ENCODE assay signal across 1 cellular context in the genomic region with DNA sequence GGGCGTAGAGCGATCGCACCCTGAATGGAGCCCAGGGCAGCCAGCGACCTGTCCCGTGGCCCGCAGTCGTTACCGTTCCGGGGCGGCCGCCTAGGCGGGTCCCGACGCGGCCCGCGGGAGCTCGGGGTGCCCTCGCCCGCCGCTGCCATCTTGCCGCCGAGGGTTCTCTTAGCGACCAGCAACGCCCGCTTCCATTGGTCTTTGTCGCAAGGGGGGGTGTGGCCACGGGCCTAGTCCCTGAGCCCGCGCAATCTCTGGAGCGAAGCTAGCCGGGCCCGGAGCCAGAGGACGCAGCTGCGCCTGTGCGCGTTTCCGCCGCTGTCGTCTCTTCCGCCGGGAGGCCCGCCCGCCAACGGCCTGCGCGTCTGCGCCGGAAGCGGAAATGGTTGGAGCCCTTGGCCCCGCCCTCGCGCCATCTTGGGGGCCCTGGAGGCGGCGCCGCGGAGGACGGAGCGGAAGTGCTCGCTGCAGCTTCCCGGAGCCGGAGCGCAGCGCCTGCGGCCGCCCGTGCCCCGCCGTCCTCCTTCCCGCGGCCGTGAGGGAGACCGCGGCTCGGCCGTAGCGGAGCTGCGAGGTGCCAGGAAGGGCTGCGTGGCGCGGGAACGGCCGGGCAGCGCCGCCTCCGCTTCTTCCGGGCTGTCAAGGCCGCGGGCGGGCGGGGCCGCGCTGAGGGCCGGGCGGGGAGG.
TF ChIP-seq lines count a peak whose summit lies in the region.

A gene (minus strand): TSS at position 170 of the 686 bp plus-strand sequence. CDS start 21 bp downstream, at position 149.
A gene with protein sequence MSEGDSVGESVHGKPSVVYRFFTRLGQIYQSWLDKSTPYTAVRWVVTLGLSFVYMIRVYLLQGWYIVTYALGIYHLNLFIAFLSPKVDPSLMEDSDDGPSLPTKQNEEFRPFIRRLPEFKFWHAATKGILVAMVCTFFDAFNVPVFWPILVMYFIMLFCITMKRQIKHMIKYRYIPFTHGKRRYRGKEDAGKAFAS (plus strand): TSS at position 457 of the 686 bp plus-strand sequence. CDS start 3,950 bp downstream, outside the sequence.

TF ChIP-seq in K562, 482 proteins besides CTCF, POLR2A, EP300 and RAD21 (continued from another document and continues in another):
- TF ChIP-seq HNRNPL (IDR thresholded peaks at IDR 0.05; ENCODE audit: low read depth, low read length) (peak; percentile 95), POLR3G (IDR thresholded peaks at IDR 0.05; ENCODE audit: extremely low read depth, insufficient read length, insufficient replicate concordance) (no peak), SNIP1 (IDR thresholded peaks at IDR 0.05; ENCODE audit: low read depth) (no peak), TARDBP (IDR thresholded peaks at IDR 0.05) (peak; percentile 24; the same call in 1 of the 2 replicates), RFX1 (IDR thresholded peaks at IDR 0.05) (peak; percentile 95), MTF1 (CRISPR knock-in tag; IDR thresholded peaks at IDR 0.05; ENCODE audit: borderline replicate concordance) (no peak), ZNF239 (CRISPR knock-in tag; IDR thresholded peaks at IDR 0.05) (no peak), MXI1 (IDR thresholded peaks at IDR 0.05; ENCODE audit: low read depth, low read length) (peak; percentile 92), NEUROD1 (IDR thresholded peaks at IDR 0.05; ENCODE audit: borderline replicate concordance, low read depth, low read length, partially characterized antibody) (peak; percentile 94), GABPA (tag; conservative IDR thresholded peaks at IDR 0.05; ENCODE audit: low read depth) (peak; percentile 99), SOX6 (IDR thresholded peaks at IDR 0.05) (peak; percentile 59; the same call in 1 of the 2 replicates), TAF1 (IDR thresholded peaks at IDR 0.05; ENCODE audit: control insufficient read depth, extremely low read depth, insufficient read depth, low read length, severe bottlenecking) (peak; percentile 81), HCFC1 (IDR thresholded peaks at IDR 0.05; ENCODE audit: low read depth, low read length) (peak; percentile 85), SIX5 (IDR thresholded peaks at IDR 0.05; ENCODE audit: borderline replicate concordance in 1 of 2, insufficient read depth in 1 of 2, low read depth in 1 of 2, low read length in 2 of 2) (0 out of 4 replicates have a peak, but pooled peaks have one; percentile 13 to 34), SETDB1 (IDR thresholded peaks at IDR 0.05; ENCODE audit: low read length) (peak; percentile 76), ZBTB1 (CRISPR knock-in tag; IDR thresholded peaks at IDR 0.05; ENCODE audit: borderline replicate concordance, low read depth) (peak; percentile 94), CBX2 (IDR thresholded peaks at IDR 0.05; ENCODE audit: insufficient read depth, low read length, poor library complexity, severe bottlenecking) (no peak), MYC (IDR thresholded peaks at IDR 0.05; ENCODE audit: low read depth, low read length) (peak; percentile 83), MYC (CRISPR knock-in tag; IDR thresholded peaks at IDR 0.05; ENCODE audit: borderline replicate concordance, low read depth) (no peak), MAZ (CRISPR knock-in tag; conservative IDR thresholded peaks at IDR 0.05 in 1 of 2, IDR thresholded peaks at IDR 0.05 in 1 of 2) (peak; percentile 95 to 97), ZKSCAN1 (IDR thresholded peaks at IDR 0.05; ENCODE audit: low read depth, low read length) (peak; percentile 18; the same call in 1 of the 2 replicates), EGR1 (conservative IDR thresholded peaks at IDR 0.05) (0 out of 2 replicates have a peak, but pooled peaks have one; percentile 44), ZNF24 (IDR thresholded peaks at IDR 0.05) (0 out of 2 replicates have a peak, but pooled peaks have one; percentile 28), CXXC5 (CRISPR knock-in tag; IDR thresholded peaks at IDR 0.05) (peak; percentile 97), LARP7 (IDR thresholded peaks at IDR 0.05) (no peak), TCF7 (IDR thresholded peaks at IDR 0.05; ENCODE audit: borderline replicate concordance) (0 out of 2 replicates have a peak, but pooled peaks have one; percentile 22), KDM5B (IDR thresholded peaks at IDR 0.05; ENCODE audit: insufficient replicate concordance, low read depth, low read length) (peak; percentile 54), ZFX (CRISPR knock-in tag; IDR thresholded peaks at IDR 0.05) (peak; percentile 87), NFYB (IDR thresholded peaks at IDR 0.05; ENCODE audit: extremely low read depth, insufficient read length) (peak; percentile 28)
- TF ChIP-seq, protein P1, sequence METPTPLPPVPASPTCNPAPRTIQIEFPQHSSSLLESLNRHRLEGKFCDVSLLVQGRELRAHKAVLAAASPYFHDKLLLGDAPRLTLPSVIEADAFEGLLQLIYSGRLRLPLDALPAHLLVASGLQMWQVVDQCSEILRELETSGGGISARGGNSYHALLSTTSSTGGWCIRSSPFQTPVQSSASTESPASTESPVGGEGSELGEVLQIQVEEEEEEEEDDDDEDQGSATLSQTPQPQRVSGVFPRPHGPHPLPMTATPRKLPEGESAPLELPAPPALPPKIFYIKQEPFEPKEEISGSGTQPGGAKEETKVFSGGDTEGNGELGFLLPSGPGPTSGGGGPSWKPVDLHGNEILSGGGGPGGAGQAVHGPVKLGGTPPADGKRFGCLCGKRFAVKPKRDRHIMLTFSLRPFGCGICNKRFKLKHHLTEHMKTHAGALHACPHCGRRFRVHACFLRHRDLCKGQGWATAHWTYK (CRISPR knock-in tag; IDR thresholded peaks at IDR 0.05), result 0 out of 2 replicates have a peak, but pooled peaks have one; percentile 28
- TF ChIP-seq, protein P2, sequence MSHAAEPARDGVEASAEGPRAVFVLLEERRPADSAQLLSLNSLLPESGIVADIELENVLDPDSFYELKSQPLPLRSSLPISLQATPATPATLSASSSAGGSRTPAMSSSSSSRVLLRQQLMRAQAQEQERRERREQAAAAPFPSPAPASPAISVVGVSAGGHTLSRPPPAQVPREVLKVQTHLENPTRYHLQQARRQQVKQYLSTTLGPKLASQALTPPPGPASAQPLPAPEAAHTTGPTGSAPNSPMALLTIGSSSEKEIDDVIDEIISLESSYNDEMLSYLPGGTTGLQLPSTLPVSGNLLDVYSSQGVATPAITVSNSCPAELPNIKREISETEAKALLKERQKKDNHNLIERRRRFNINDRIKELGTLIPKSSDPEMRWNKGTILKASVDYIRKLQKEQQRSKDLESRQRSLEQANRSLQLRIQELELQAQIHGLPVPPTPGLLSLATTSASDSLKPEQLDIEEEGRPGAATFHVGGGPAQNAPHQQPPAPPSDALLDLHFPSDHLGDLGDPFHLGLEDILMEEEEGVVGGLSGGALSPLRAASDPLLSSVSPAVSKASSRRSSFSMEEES (CRISPR knock-in tag; IDR thresholded peaks at IDR 0.05), result no peak
- TF ChIP-seq, protein P3, sequence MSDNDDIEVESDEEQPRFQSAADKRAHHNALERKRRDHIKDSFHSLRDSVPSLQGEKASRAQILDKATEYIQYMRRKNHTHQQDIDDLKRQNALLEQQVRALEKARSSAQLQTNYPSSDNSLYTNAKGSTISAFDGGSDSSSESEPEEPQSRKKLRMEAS (CRISPR knock-in tag; IDR thresholded peaks at IDR 0.05), result peak; percentile 73
- TF ChIP-seq, protein P4, sequence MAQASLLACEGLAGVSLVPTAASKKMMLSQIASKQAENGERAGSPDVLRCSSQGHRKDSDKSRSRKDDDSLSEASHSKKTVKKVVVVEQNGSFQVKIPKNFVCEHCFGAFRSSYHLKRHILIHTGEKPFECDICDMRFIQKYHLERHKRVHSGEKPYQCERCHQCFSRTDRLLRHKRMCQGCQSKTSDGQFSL (CRISPR knock-in tag; IDR thresholded peaks at IDR 0.05), result peak; percentile 45; the same call in 1 of the 2 replicates
- TF ChIP-seq, protein P4 (tag; IDR thresholded peaks at IDR 0.05), result no peak
- TF ChIP-seq, protein P5, sequence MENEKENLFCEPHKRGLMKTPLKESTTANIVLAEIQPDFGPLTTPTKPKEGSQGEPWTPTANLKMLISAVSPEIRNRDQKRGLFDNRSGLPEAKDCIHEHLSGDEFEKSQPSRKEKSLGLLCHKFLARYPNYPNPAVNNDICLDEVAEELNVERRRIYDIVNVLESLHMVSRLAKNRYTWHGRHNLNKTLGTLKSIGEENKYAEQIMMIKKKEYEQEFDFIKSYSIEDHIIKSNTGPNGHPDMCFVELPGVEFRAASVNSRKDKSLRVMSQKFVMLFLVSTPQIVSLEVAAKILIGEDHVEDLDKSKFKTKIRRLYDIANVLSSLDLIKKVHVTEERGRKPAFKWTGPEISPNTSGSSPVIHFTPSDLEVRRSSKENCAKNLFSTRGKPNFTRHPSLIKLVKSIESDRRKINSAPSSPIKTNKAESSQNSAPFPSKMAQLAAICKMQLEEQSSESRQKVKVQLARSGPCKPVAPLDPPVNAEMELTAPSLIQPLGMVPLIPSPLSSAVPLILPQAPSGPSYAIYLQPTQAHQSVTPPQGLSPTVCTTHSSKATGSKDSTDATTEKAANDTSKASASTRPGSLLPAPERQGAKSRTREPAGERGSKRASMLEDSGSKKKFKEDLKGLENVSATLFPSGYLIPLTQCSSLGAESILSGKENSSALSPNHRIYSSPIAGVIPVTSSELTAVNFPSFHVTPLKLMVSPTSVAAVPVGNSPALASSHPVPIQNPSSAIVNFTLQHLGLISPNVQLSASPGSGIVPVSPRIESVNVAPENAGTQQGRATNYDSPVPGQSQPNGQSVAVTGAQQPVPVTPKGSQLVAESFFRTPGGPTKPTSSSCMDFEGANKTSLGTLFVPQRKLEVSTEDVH (IDR thresholded peaks at IDR 0.05; ENCODE audit: low read depth, partially characterized antibody), result peak; percentile 93
- TF ChIP-seq, protein P6, sequence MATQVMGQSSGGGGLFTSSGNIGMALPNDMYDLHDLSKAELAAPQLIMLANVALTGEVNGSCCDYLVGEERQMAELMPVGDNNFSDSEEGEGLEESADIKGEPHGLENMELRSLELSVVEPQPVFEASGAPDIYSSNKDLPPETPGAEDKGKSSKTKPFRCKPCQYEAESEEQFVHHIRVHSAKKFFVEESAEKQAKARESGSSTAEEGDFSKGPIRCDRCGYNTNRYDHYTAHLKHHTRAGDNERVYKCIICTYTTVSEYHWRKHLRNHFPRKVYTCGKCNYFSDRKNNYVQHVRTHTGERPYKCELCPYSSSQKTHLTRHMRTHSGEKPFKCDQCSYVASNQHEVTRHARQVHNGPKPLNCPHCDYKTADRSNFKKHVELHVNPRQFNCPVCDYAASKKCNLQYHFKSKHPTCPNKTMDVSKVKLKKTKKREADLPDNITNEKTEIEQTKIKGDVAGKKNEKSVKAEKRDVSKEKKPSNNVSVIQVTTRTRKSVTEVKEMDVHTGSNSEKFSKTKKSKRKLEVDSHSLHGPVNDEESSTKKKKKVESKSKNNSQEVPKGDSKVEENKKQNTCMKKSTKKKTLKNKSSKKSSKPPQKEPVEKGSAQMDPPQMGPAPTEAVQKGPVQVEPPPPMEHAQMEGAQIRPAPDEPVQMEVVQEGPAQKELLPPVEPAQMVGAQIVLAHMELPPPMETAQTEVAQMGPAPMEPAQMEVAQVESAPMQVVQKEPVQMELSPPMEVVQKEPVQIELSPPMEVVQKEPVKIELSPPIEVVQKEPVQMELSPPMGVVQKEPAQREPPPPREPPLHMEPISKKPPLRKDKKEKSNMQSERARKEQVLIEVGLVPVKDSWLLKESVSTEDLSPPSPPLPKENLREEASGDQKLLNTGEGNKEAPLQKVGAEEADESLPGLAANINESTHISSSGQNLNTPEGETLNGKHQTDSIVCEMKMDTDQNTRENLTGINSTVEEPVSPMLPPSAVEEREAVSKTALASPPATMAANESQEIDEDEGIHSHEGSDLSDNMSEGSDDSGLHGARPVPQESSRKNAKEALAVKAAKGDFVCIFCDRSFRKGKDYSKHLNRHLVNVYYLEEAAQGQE (CRISPR knock-in tag; IDR thresholded peaks at IDR 0.05; ENCODE audit: low read depth), result 0 out of 2 replicates have a peak, but pooled peaks have one; percentile 31
- TF ChIP-seq, protein P7, sequence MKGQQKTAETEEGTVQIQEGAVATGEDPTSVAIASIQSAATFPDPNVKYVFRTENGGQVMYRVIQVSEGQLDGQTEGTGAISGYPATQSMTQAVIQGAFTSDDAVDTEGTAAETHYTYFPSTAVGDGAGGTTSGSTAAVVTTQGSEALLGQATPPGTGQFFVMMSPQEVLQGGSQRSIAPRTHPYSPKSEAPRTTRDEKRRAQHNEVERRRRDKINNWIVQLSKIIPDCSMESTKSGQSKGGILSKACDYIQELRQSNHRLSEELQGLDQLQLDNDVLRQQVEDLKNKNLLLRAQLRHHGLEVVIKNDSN (CRISPR knock-in tag; IDR thresholded peaks at IDR 0.05), result peak; percentile 72
- TF ChIP-seq, protein P8, sequence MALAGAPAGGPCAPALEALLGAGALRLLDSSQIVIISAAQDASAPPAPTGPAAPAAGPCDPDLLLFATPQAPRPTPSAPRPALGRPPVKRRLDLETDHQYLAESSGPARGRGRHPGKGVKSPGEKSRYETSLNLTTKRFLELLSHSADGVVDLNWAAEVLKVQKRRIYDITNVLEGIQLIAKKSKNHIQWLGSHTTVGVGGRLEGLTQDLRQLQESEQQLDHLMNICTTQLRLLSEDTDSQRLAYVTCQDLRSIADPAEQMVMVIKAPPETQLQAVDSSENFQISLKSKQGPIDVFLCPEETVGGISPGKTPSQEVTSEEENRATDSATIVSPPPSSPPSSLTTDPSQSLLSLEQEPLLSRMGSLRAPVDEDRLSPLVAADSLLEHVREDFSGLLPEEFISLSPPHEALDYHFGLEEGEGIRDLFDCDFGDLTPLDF (CRISPR knock-in tag; IDR thresholded peaks at IDR 0.05), result peak; percentile 99
- TF ChIP-seq, protein P9, sequence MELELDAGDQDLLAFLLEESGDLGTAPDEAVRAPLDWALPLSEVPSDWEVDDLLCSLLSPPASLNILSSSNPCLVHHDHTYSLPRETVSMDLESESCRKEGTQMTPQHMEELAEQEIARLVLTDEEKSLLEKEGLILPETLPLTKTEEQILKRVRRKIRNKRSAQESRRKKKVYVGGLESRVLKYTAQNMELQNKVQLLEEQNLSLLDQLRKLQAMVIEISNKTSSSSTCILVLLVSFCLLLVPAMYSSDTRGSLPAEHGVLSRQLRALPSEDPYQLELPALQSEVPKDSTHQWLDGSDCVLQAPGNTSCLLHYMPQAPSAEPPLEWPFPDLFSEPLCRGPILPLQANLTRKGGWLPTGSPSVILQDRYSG (tag; conservative IDR thresholded peaks at IDR 0.05; ENCODE audit: low read depth), result no peak
- TF ChIP-seq, protein P10, sequence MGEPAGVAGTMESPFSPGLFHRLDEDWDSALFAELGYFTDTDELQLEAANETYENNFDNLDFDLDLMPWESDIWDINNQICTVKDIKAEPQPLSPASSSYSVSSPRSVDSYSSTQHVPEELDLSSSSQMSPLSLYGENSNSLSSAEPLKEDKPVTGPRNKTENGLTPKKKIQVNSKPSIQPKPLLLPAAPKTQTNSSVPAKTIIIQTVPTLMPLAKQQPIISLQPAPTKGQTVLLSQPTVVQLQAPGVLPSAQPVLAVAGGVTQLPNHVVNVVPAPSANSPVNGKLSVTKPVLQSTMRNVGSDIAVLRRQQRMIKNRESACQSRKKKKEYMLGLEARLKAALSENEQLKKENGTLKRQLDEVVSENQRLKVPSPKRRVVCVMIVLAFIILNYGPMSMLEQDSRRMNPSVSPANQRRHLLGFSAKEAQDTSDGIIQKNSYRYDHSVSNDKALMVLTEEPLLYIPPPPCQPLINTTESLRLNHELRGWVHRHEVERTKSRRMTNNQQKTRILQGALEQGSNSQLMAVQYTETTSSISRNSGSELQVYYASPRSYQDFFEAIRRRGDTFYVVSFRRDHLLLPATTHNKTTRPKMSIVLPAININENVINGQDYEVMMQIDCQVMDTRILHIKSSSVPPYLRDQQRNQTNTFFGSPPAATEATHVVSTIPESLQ (CRISPR knock-in tag; IDR thresholded peaks at IDR 0.05), result peak; percentile 38; the same call in 1 of the 2 replicates
